In the genomic region with DNA sequence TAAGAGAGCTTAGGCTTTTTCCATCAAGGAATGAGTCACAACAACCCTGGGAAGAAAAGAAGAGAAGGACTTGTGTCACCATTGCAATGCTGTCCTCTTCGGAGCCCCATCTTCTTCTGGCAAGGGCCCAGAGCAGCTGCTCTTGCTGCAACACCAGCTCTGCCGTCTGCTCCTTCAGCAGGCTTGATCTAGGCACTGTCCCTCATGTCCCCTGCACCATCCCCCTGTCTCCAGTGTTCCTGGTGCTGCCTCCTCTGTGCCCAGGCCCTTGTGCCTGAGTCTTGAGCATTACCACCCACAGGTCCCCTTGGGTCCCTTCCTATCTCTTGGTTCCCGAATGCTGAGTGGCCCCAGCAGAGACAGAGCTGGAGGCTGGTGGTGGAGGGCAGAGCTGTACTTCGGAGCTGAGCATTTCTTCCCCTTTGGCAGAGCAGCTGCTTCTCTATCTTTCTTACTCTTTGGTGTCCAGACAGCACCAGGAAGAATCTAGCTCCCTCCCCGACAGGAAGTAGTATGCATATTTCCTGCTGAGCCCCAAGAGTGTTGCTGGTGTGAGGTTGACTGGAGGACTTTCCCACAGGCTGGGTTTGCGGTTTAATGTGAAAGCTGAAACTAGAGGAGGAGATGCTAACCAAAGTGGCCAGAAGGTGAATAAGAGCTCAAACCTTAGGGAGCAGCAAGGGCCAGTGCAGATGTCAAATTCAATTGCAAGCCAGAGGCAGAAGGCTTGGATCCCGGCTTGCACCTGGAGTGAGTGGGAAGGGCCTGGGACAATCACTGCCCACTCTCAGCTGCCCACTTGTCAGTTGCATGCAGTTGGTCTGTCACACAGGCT, we compare ENCODE assay signal across 8 cellular contexts. TPM values are rescaled to one million over a fixed set of nuclear protein-coding genes. Genes with fewer than 3 reads are reported as not detected.
DNase-seq lines count a peak whose midpoint lies in the region; ATAC-seq and TF ChIP-seq lines count a peak whose summit lies in the region.

No MANE protein-coding gene starts in this region.

- 43 to 63% methylated on average over 3 to 5 of the region's 7 CpGs for WGBS in gastroesophageal sphincter (ENCODE audit: low coverage in 1 of 2), 2 donors

- peaks cover 12% of the 10 kb centered on the region for H3K4me1 ChIP-seq in skeletal muscle satellite cell (ENCODE audit: control insufficient read depth, insufficient read depth, low read length)
- no peaks in the 10 kb centered on the region for H3K4me1 ChIP-seq in gastroesophageal sphincter

- H3K4me2 ChIP-seq in skeletal muscle satellite cell (ENCODE audit: low read length): peak overlapping the region; percentile 34

- peak overlapping the region; percentile 27 for H3K9ac ChIP-seq in skeletal muscle satellite cell (ENCODE audit: low read depth, low read length)

- no peak for TF ChIP-seq CTCF in HFF-Myc (IDR thresholded peaks at IDR 0.05; ENCODE audit: low read depth, low read length, missing control alignments)
- TF ChIP-seq CTCF in fibroblast of pulmonary artery (IDR thresholded peaks at IDR 0.05; ENCODE audit: low read length, missing control alignments): no peak
- TF ChIP-seq CTCF in gastroesophageal sphincter (IDR thresholded peaks at IDR 0.05): no peak

- H3K27me3 ChIP-seq in skeletal muscle satellite cell (ENCODE audit: control insufficient read depth, insufficient read depth, low read length) (no peaks in the 10 kb centered on the region), gastroesophageal sphincter (no peaks in the 10 kb centered on the region)

- no peak for TF ChIP-seq EP300 in gastroesophageal sphincter (IDR thresholded peaks at IDR 0.05)

- TF ChIP-seq POLR2A in GM18505 (IDR thresholded peaks at IDR 0.05; ENCODE audit: borderline replicate concordance, extremely low read depth, insufficient read depth, insufficient read length): peak; percentile 61
- TF ChIP-seq POLR2A in gastroesophageal sphincter (IDR thresholded peaks at IDR 0.05): no peak

- ATAC-seq in GM18505 (IDR thresholded peaks at IDR 0.05; ENCODE audit: unreplicated experiment) (peak; percentile 65), gastroesophageal sphincter (no peak)

- no peak overlapping the region for H3K27ac ChIP-seq in gastroesophageal sphincter

- H3K9me3 ChIP-seq in skeletal muscle satellite cell (replicated peaks; ENCODE audit: low read length) (no peaks in the 10 kb centered on the region), gastroesophageal sphincter (no peaks in the 10 kb centered on the region)

- H3K4me3 ChIP-seq in HFF-Myc (replicated peaks; ENCODE audit: low read depth, low read length) (no peak overlapping the region), fibroblast of pulmonary artery (replicated peaks; ENCODE audit: low read depth, low read length) (no peak overlapping the region), skeletal muscle satellite cell (ENCODE audit: low read length) (peak overlapping the region; percentile 16), gastroesophageal sphincter (no peak overlapping the region)

- H3K36me3 ChIP-seq in skeletal muscle satellite cell (ENCODE audit: insufficient read depth, low read length): no peaks in the 10 kb centered on the region
- no peaks in the 10 kb centered on the region for H3K36me3 ChIP-seq in gastroesophageal sphincter

- DNase-seq in HFF-Myc (ENCODE audit: extremely low read depth, low read depth): peak; percentile 64
- DNase-seq in MV-4-11 (lab: John Stamatoyannopoulos, UW): peak; percentile 97
- DNase-seq in activated CD8-positive, alpha-beta memory T cell treated with anti-CD3 and anti-CD28 coated beads for 48 hours (ENCODE audit: low read depth in 2 of 3, low spot score in 2 of 3): peak; percentile 29 to 52 (median 42)
- peak; percentile 70 for DNase-seq in fibroblast of pulmonary artery (ENCODE audit: low read depth)
- no peak for DNase-seq in SHP77 treated with DMSO at 0.1 percent for 48 hours (lab: John Stamatoyannopoulos, UW)

RNA-seq across cellular contexts. Expression of a gene that starts 27.8 kb away (rescaled TPM):
- 13.1 and 14.7 TPM in 2 replicates for total RNA-seq in skeletal muscle satellite cell (2012; rRNA removed)
- total RNA-seq in gastroesophageal sphincter: 10 to 100 TPM; 42.5 to 65.3 (median 51.3) TPM
